Comparison of ENCODE assay signal across 1 cellular context in genomic region chr1:23561813-23562100, GRCh38.
TF ChIP-seq lines count a peak whose summit lies in the region.

No MANE protein-coding gene starts in this region.

TF ChIP-seq in WTC11, 78 proteins besides CTCF, POLR2A, EP300 and RAD21:
- TF ChIP-seq PRRX2 (CRISPR knock-in tag; IDR thresholded peaks at IDR 0.05), result no peak
- no peak for TF ChIP-seq ETV6 (CRISPR knock-in tag; IDR thresholded peaks at IDR 0.05)
- TF ChIP-seq ZNF512 (CRISPR knock-in tag; IDR thresholded peaks at IDR 0.05; ENCODE audit: borderline replicate concordance), result no peak
- no peak for TF ChIP-seq PREB (CRISPR knock-in tag; IDR thresholded peaks at IDR 0.05; ENCODE audit: borderline replicate concordance)
- TF ChIP-seq ZNF396 (CRISPR knock-in tag; IDR thresholded peaks at IDR 0.05; ENCODE audit: borderline replicate concordance), result no peak
- TF ChIP-seq ZNF121 (CRISPR knock-in tag; IDR thresholded peaks at IDR 0.05), result no peak
- no peak for TF ChIP-seq E2F4 (CRISPR knock-in tag; IDR thresholded peaks at IDR 0.05; ENCODE audit: borderline replicate concordance, low read depth)
- TF ChIP-seq ERG (CRISPR knock-in tag; IDR thresholded peaks at IDR 0.05), result no peak
- no peak for TF ChIP-seq NR2C2 (CRISPR knock-in tag; IDR thresholded peaks at IDR 0.05)
- no peak for TF ChIP-seq GTF2I (CRISPR knock-in tag; conservative IDR thresholded peaks at IDR 0.05)
- no peak for TF ChIP-seq ZNF263 (CRISPR knock-in tag; IDR thresholded peaks at IDR 0.05; ENCODE audit: low read depth)
- TF ChIP-seq, protein P1, sequence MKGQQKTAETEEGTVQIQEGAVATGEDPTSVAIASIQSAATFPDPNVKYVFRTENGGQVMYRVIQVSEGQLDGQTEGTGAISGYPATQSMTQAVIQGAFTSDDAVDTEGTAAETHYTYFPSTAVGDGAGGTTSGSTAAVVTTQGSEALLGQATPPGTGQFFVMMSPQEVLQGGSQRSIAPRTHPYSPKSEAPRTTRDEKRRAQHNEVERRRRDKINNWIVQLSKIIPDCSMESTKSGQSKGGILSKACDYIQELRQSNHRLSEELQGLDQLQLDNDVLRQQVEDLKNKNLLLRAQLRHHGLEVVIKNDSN (CRISPR knock-in tag; IDR thresholded peaks at IDR 0.05), result no peak
- no peak for TF ChIP-seq TEAD4 (CRISPR knock-in tag; IDR thresholded peaks at IDR 0.05)
- TF ChIP-seq JUN (CRISPR knock-in tag; IDR thresholded peaks at IDR 0.05), result no peak
- TF ChIP-seq ZBTB43 (CRISPR knock-in tag; IDR thresholded peaks at IDR 0.05), result no peak
- no peak for TF ChIP-seq RELA (CRISPR knock-in tag; IDR thresholded peaks at IDR 0.05; ENCODE audit: borderline replicate concordance)
TF ChIP-seq in WTC11: peak in this region for 0.
